29 cellular contexts compared by ENCODE assay signal in genomic region chr17:68939195-68939594, GRCh38. TPM values are rescaled to one million over a fixed set of nuclear protein-coding genes. Genes with fewer than 3 reads are reported as not detected.
"Had no signal": no experiment of that assay in that cellular context is flagged by ENCODE, and none has a peak within 500 bp of the region (broad histone marks: within the 10 kb centered on the region; RNA-seq: fewer than 3 reads in every experiment).

No MANE protein-coding gene starts in this region.

- DNase-seq: activated B cell treated with CpG ODN at 0.5 μM for 24 hours; activated CD4-positive, alpha-beta T cell treated with anti-CD3 and anti-CD28 coated beads for 48 hours; activated CD4-positive, alpha-beta T cell treated with anti-CD3 and anti-CD28 coated beads, Interleukin-2, amount 50 U/mL, for 1 hour; activated CD4-positive, alpha-beta T cell treated with anti-CD3 and anti-CD28 coated beads, Interleukin-2, amount 50 U/mL, for 48 hours; activated CD8-positive, alpha-beta memory T cell treated with anti-CD3 and anti-CD28 coated beads for 24 hours; activated CD8-positive, alpha-beta T cell treated with anti-CD3 and anti-CD28 coated beads for 36 hours; activated effector memory CD4-positive, alpha-beta T cell treated with Interleukin-2 at 50 U/mL for 16 hours; activated gamma-delta T cell treated with Interleukin-2 at 50 U/mL for 16 hours; activated naive CD4-positive, alpha-beta T cell treated with anti-CD3 and anti-CD28 coated beads, Interleukin-2, amount 50 U/mL, for 16 hours; activated naive CD4-positive, alpha-beta T cell treated with Interleukin-2 at 50 U/mL for 16 hours; activated T-cell treated with anti-CD3 and anti-CD28 coated beads, Interleukin-2, amount 50 U/mL, for 4 hours; amniotic stem cell; anterior cingulate cortex; brain microvascular endothelial cell; effector CD8-positive, alpha-beta T cell; esophagus squamous epithelium; foreskin melanocyte; head of caudate nucleus; T-helper 1 cell; T-helper 17 cell; T1000 had no signal

- H3K9me3 ChIP-seq: esophagus squamous epithelium, gastroesophageal sphincter had no signal

- H3K4me1 ChIP-seq: esophagus squamous epithelium, gastroesophageal sphincter had no signal

- FAIRE-seq: astrocyte, bronchial epithelial cell, endometrium had no signal

- H3K36me3 ChIP-seq: esophagus squamous epithelium, WERI-Rb-1 had no signal

- ATAC-seq: activated CD4-positive, CD25-positive, alpha-beta regulatory T cell treated with anti-CD3 and anti-CD28 coated beads, Interleukin-2, amount 50 U/mL, for 24 hours; activated CD8-positive, alpha-beta T cell treated with anti-CD3 and anti-CD28 coated beads for 36 hours; activated T-cell treated with anti-CD3 and anti-CD28 coated beads, Interleukin-2, amount 50 U/mL, for 4 hours; activated T-helper 17 cell treated with anti-CD3 and anti-CD28 coated beads, Interleukin-2, amount 50 U/mL, for 72 hours; gastroesophageal sphincter; T-helper 17 cell had no signal

- H3K27ac ChIP-seq: brain microvascular endothelial cell, coronary artery, esophagus squamous epithelium, gastroesophageal sphincter, WERI-Rb-1 had no signal

- H3K4me3 ChIP-seq: coronary artery, esophagus squamous epithelium, gastroesophageal sphincter had no signal

- H3K27me3 ChIP-seq: brain microvascular endothelial cell, esophagus squamous epithelium, gastroesophageal sphincter had no signal

RNA-seq across cellular contexts. Expression of gene ABCA8, which starts 16.0 kb away (rescaled TPM):
- total RNA-seq: activated B cell treated with CpG ODN at 0.5 μM for 24 hours; activated CD8-positive, alpha-beta T cell treated with anti-CD3 and anti-CD28 coated beads for 36 hours; activated T-helper 17 cell treated with anti-CD3 and anti-CD28 coated beads, Interleukin-2, amount 50 U/mL, for 72 hours; astrocyte; T-helper 17 cell had no signal
